Comparison of ENCODE assay signal across 14 cellular contexts in genomic region chr1:180927348-180927747, GRCh38. TPM values are rescaled to one million over a fixed set of nuclear protein-coding genes. Genes with fewer than 3 reads are reported as not detected.
A peak's percentile ranks its signal among the peaks of the same experiment; 100 is the strongest.
DNase-seq lines count a peak whose midpoint lies in the region; ATAC-seq and TF ChIP-seq lines count a peak whose summit lies in the region.
"Had no signal": no experiment of that assay in that cellular context is flagged by ENCODE, and none has a peak within 500 bp of the region (broad histone marks: within the 10 kb centered on the region; RNA-seq: fewer than 3 reads in every experiment).

No MANE protein-coding gene starts in this region.

- H3K4me3 ChIP-seq in hepatocyte (no peak overlapping the region), skeletal muscle tissue (ENCODE audit: low read length in 3 of 3) (peak overlapping the region in 1 of 3 donors; percentile 57)

- H3K36me3 ChIP-seq in hepatocyte (replicated peaks; ENCODE audit: insufficient read depth, low read depth): no peaks in the 10 kb centered on the region
- peaks cover 0 to 8% (median 2%) of the 10 kb centered on the region in 3 donors for H3K36me3 ChIP-seq in skeletal muscle tissue (ENCODE audit: control insufficient read depth in 3 of 3, insufficient read depth in 3 of 3, low read length in 3 of 3)

- H3K9ac ChIP-seq in skeletal muscle tissue (ENCODE audit: low read depth in 1 of 3, low read length in 3 of 3): peak overlapping the region in 2 of 3 donors; percentile 50 to 51

- no peaks in the 10 kb centered on the region for H3K4me1 Mint-ChIP-seq in activated CD8-positive, alpha-beta memory T cell treated with anti-CD3 and anti-CD28 coated beads, Interleukin-2, amount 10 ng/mL, durations not matched to agents 7 days and 5 days

- H3K27ac Mint-ChIP-seq in activated CD8-positive, alpha-beta memory T cell treated with anti-CD3 and anti-CD28 coated beads, Interleukin-2, amount 10 ng/mL, durations not matched to agents 7 days and 5 days: no peak overlapping the region
- H3K27ac Mint-ChIP-seq: HFFc6; natural killer cell treated with Interleukin-12 subunit alpha and Interleukin-12 subunit beta and Interleukin-15 and Interleukin-18, amount 100 ng/mL, for 72 hours had no signal

- no peaks in the 10 kb centered on the region for H3K9me3 Mint-ChIP-seq in activated CD8-positive, alpha-beta memory T cell treated with anti-CD3 and anti-CD28 coated beads, Interleukin-2, amount 10 ng/mL, durations not matched to agents 7 days and 5 days (ENCODE audit: low read depth)
- H3K9me3 Mint-ChIP-seq: HFFc6; natural killer cell treated with Interleukin-12 subunit alpha and Interleukin-12 subunit beta and Interleukin-15 and Interleukin-18, amount 100 ng/mL, for 72 hours had no signal

- H3K27me3 ChIP-seq in hepatocyte (no peaks in the 10 kb centered on the region), skeletal muscle tissue (ENCODE audit: control insufficient read depth in 3 of 3, insufficient read depth in 3 of 3, low read length in 3 of 3) (peaks cover 0 to 5% (median 0%) of the 10 kb centered on the region in 3 donors)

- no peak for TF ChIP-seq CTCF in hepatocyte (IDR thresholded peaks at IDR 0.05; ENCODE audit: poor library complexity)

- no peaks in the 10 kb centered on the region for H3K36me3 Mint-ChIP-seq in activated CD8-positive, alpha-beta memory T cell treated with anti-CD3 and anti-CD28 coated beads, Interleukin-2, amount 10 ng/mL, durations not matched to agents 7 days and 5 days
- H3K36me3 Mint-ChIP-seq: natural killer cell treated with Interleukin-12 subunit alpha and Interleukin-12 subunit beta and Interleukin-15 and Interleukin-18, amount 100 ng/mL, for 72 hours had no signal

- peaks cover 47% of the 10 kb centered on the region for H3K4me1 ChIP-seq in hepatocyte (ENCODE audit: insufficient read depth)
- peaks cover 22 to 38% (median 30%) of the 10 kb centered on the region in 3 donors for H3K4me1 ChIP-seq in skeletal muscle tissue (ENCODE audit: control insufficient read depth in 3 of 3, insufficient read depth in 3 of 3, low read length in 3 of 3)

- H3K9me3 ChIP-seq in hepatocyte (ENCODE audit: low read depth): no peaks in the 10 kb centered on the region
- no peaks in the 10 kb centered on the region for H3K9me3 ChIP-seq in skeletal muscle tissue (ENCODE audit: control insufficient read depth in 3 of 3, low read length in 3 of 3)
- H3K9me3 ChIP-seq: thoracic aorta had no signal

- H2AFZ ChIP-seq in hepatocyte: no peak overlapping the region

- CTCF ChIA-PET in activated CD8-positive, alpha-beta memory T cell treated with anti-CD3 and anti-CD28 coated beads, Interleukin-2, amount 10 ng/mL, durations not matched to agents 7 days and 5 days (lab: Charles Lee): no interaction called here

- WGBS in hepatocyte (ENCODE audit: low lambda C conversion rate, missing lambda C conversion rate): 61% methylated on average over 13 of the region's 13 CpGs

- H3K4me3 Mint-ChIP-seq in activated CD8-positive, alpha-beta memory T cell treated with anti-CD3 and anti-CD28 coated beads, Interleukin-2, amount 10 ng/mL, durations not matched to agents 7 days and 5 days: no peak overlapping the region
- H3K4me3 Mint-ChIP-seq: HFFc6; natural killer cell treated with Interleukin-12 subunit alpha and Interleukin-12 subunit beta and Interleukin-15 and Interleukin-18, amount 100 ng/mL, for 72 hours had no signal

- H3K9me2 ChIP-seq in hepatocyte (replicated peaks; ENCODE audit: insufficient read depth): no peaks in the 10 kb centered on the region

- no peak for ATAC-seq in activated CD8-positive, alpha-beta memory T cell treated with anti-CD3 and anti-CD28 coated beads, Interleukin-2, amount 10 ng/mL, durations not matched to agents 7 days and 5 days
- no peak for ATAC-seq in HG03280 (IDR thresholded peaks at IDR 0.05; ENCODE audit: unreplicated experiment)
- ATAC-seq: natural killer cell treated with Interleukin-12 subunit alpha and Interleukin-12 subunit beta and Interleukin-15 and Interleukin-18, amount 100 ng/mL, for 72 hours had no signal

- no peaks in the 10 kb centered on the region for H3K79me2 ChIP-seq in hepatocyte

- H3K4me2 ChIP-seq in hepatocyte: peak overlapping the region; percentile 61

- no peaks in the 10 kb centered on the region for H4K20me1 ChIP-seq in hepatocyte (ENCODE audit: insufficient read depth, poor library complexity, severe bottlenecking)

- DNase-seq in NCI-H1092 (lab: John Stamatoyannopoulos, UW): peak; percentile 75
- peak; percentile 77 for DNase-seq in SK-N-DZ (ENCODE audit: low spot score)
- no peak for DNase-seq in hepatocyte (ENCODE audit: low spot score)
- DNase-seq in OCI-M2 (lab: John Stamatoyannopoulos, UW; ENCODE audit: unreplicated experiment): no peak
- no peak for DNase-seq in activated CD8-positive, alpha-beta memory T cell treated with anti-CD3 and anti-CD28 coated beads, Interleukin-2, amount 10 ng/mL, durations not matched to agents 7 days and 5 days
- DNase-seq in glomerular visceral epithelial cell (ENCODE audit: extremely low spot score): no peak
- DNase-seq: activated T-cell treated with anti-CD3 and anti-CD28 coated beads, Interleukin-2, amount 50 U/mL, for 1 hour; Calu3; HFFc6; stimulated activated CD4-positive, alpha-beta T cell treated with anti-CD3 and anti-CD28 coated beads, Interleukin-2, amount 100 ng/mL, for 48 hours had no signal

- peaks cover 7% of the 10 kb centered on the region for H3K27me3 Mint-ChIP-seq in activated CD8-positive, alpha-beta memory T cell treated with anti-CD3 and anti-CD28 coated beads, Interleukin-2, amount 10 ng/mL, durations not matched to agents 7 days and 5 days
- H3K27me3 Mint-ChIP-seq: natural killer cell treated with Interleukin-12 subunit alpha and Interleukin-12 subunit beta and Interleukin-15 and Interleukin-18, amount 100 ng/mL, for 72 hours had no signal

- peak overlapping the region; percentile 91 for H3K27ac ChIP-seq in hepatocyte
- peak overlapping the region; percentile 56 for H3K27ac ChIP-seq in skeletal muscle tissue (ENCODE audit: low read depth, low read length)

RNA-seq across cellular contexts. Expression of gene KIAA1614, which starts 14.7 kb away (rescaled TPM):
- polyA plus RNA-seq in SK-N-DZ (2014; cell fraction: cytosol; rRNA removed): 1.9 and 2.0 TPM in 2 replicates
- 1.1 and 1.2 TPM in 2 replicates for polyA plus RNA-seq in SK-N-DZ (2014; cell fraction: nucleus; rRNA removed)
- total RNA-seq in hepatocyte (2.6 and 3.0 TPM in 2 replicates), skeletal muscle tissue (13.6 TPM)
- 2.5 and 2.9 TPM in 2 replicates for polyA plus RNA-seq in hepatocyte
- total RNA-seq in activated CD8-positive, alpha-beta memory T cell treated with anti-CD3 and anti-CD28 coated beads, Interleukin-2, amount 10 ng/mL, durations not matched to agents 7 days and 5 days: under 1 TPM; 0.07 to 0.12 TPM

Comparison
In these comparisons a context has a peak if more than half of its experiments do, and no peak if none do; other contexts are left out.
1. DNase-seq: peak in NCI-H1092 (single experiment) and SK-N-DZ (single experiment); none in hepatocyte (single experiment), OCI-M2 (single experiment), activated CD8-positive, alpha-beta memory T cell treated with anti-CD3 and anti-CD28 coated beads, Interleukin-2, amount 10 ng/mL, durations not matched to agents 7 days and 5 days (single experiment) and glomerular visceral epithelial cell (single experiment).